ENCODE assay signal across 15 cellular contexts in the genomic region with DNA sequence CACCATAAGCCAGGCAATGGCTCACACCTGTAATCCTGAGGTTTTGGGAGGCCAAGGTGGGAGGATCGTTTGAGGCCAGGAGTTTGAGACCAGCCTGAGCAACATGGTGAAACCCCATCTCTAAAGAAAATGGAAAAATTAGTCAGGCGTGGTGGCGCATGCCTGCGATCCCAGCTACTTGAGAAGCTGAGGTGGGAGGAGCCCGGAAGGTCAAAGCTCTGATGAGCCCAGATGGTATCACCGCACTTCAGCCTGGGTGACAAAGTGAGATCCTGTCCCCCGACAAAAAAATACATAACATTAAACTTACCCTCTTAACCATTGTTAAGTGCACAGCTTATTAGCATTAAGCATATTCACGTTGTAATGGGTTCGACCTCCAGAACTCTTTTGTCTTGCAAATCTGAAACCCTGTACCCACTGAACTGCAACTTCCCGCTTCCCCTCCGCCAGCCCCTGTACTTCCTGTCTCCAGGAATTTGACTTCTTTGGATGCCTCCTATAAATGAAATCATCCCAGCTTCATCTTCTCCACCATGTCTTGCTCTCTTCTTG.
A peak's percentile ranks its signal among the peaks of the same experiment; 100 is the strongest.
DNase-seq lines count a peak whose midpoint lies in the region; ATAC-seq, FAIRE-seq and TF ChIP-seq lines count a peak whose summit lies in the region.
"Had no signal": no experiment of that assay in that cellular context is flagged by ENCODE, and none has a peak within 500 bp of the region (broad histone marks: within the 10 kb centered on the region; RNA-seq: fewer than 3 reads in every experiment).

No MANE protein-coding gene starts in this region.

- WGBS in K562 (ENCODE audit: insufficient coverage, low coverage, missing lambda C conversion rate): 33% methylated on average over 11 of the region's 11 CpGs
- 91 to 93% methylated on average over 11 of the region's 11 CpGs for WGBS in upper lobe of left lung, 2 donors

- FAIRE-seq in K562 (lab: Jason Lieb, UNC) (no peak), D721Med (lab: Jason Lieb, UNC) (no peak)
- FAIRE-seq: A549, GM19239 had no signal

- H3K36me3 ChIP-seq in HAP-1 (replicated peaks) (no peaks in the 10 kb centered on the region), K562 (ENCODE audit: control insufficient read depth, insufficient read depth, low read length) (no peaks in the 10 kb centered on the region), upper lobe of left lung (peaks cover 0 to 16% (median 3%) of the 10 kb centered on the region in 4 donors)
- H3K36me3 ChIP-seq: BE2C had no signal

- ATAC-seq in K562 (no peak), upper lobe of left lung (ENCODE audit: low FRiP score in 2 of 2) (no peak)
- ATAC-seq: A549 had no signal

- TF ChIP-seq EP300 in K562 (IDR thresholded peaks at IDR 0.05; ENCODE audit: low read length): no peak
- TF ChIP-seq EP300 in upper lobe of left lung (IDR thresholded peaks at IDR 0.05): no peak

- H3K9me1 ChIP-seq in K562 (ENCODE audit: control insufficient read depth, insufficient read depth, low read length): no peaks in the 10 kb centered on the region

- H3K27ac ChIP-seq in K562 (ENCODE audit: extremely low read depth, low read depth, low read length) (no peak overlapping the region), upper lobe of left lung (no peak overlapping the region)
- H3K27ac ChIP-seq: A549 had no signal

- peaks cover 58% of the 10 kb centered on the region for H3K4me1 Mint-ChIP-seq in neural crest cell

- no peaks in the 10 kb centered on the region for H4K20me1 ChIP-seq in K562 (replicated peaks; ENCODE audit: control insufficient read depth, insufficient read depth, low read length)

- H3K4me1 ChIP-seq in HAP-1: peaks cover 8% of the 10 kb centered on the region
- H3K4me1 ChIP-seq in K562 (replicated peaks in 1 of 2; ENCODE audit: control insufficient read depth in 2 of 2, insufficient read depth in 2 of 2, low read length in 2 of 2): peaks cover 19 to 36% of the 10 kb centered on the region in 2 experiments
- H3K4me1 ChIP-seq in upper lobe of left lung: peaks cover 0 to 12% (median 2%) of the 10 kb centered on the region in 4 donors
- H3K4me1 ChIP-seq: Caco-2 had no signal

- no peaks in the 10 kb centered on the region for H3K36me3 Mint-ChIP-seq in neural crest cell (ENCODE audit: low read depth)
- H3K36me3 Mint-ChIP-seq: CD8-positive, alpha-beta memory T cell; IgD-negative memory B cell had no signal

- no peak for TF ChIP-seq RAD21 in K562 (CRISPR knock-in tag; conservative IDR thresholded peaks at IDR 0.05 in 1 of 2, IDR thresholded peaks at IDR 0.05 in 1 of 2)

- H3K4me3 Mint-ChIP-seq in neural crest cell: peak overlapping the region; percentile 39
- H3K4me3 Mint-ChIP-seq: CD8-positive, alpha-beta memory T cell had no signal

- TF ChIP-seq CTCF in K562 (IDR thresholded peaks at IDR 0.05 in 2 of 3, conservative IDR thresholded peaks at IDR 0.05 in 1 of 3; ENCODE audit: insufficient read depth in 2 of 3, low read depth in 1 of 3, low read length in 3 of 3) (no peak), neural crest cell (conservative IDR thresholded peaks at IDR 0.05) (no peak), D721Med (IDR thresholded peaks at IDR 0.05; ENCODE audit: insufficient read depth, missing control alignments) (no peak), upper lobe of left lung (IDR thresholded peaks at IDR 0.05) (no peak)

- CTCF ChIA-PET in K562 (lab: Yijun Ruan, JAX; ENCODE audit: low intra/inter-chr PET ratio): no interaction called here

- peak; percentile 45 to 53 for DNase-seq in HAP-1 (ENCODE audit: low spot score in 2 of 2)
- peak in 1 of 4 experiments; percentile 32 for DNase-seq in K562 (ENCODE audit: extremely low read depth in 1 of 4, low spot score in 3 of 4)
- no peak for DNase-seq in neural crest cell (ENCODE audit: low read depth, low spot score)
- DNase-seq in NCI-H345 (lab: John Stamatoyannopoulos, UW): no peak
- DNase-seq in NCI-H146 (lab: John Stamatoyannopoulos, UW): no peak
- DNase-seq in D721Med (ENCODE audit: insufficient read length, low spot score): no peak
- DNase-seq in upper lobe of left lung: no peak
- DNase-seq: BE2C; Caco-2; CD8-positive, alpha-beta memory T cell; DMS53; GF-D8 had no signal

- in situ Hi-C loops in HAP-1 (cut with MboI; ENCODE audit: low sequenced_read_pairs): no loop called here
- in situ Hi-C loops in K562 (cut with MboI): no loop called here

- POLR2A ChIA-PET in K562 (lab: Yijun Ruan, JAX): interaction anchor here (0.7 to 1.2 kb wide), 3 partner anchors 10 to 68 kb away, joined by 3 to 6 read pairs (median 3); no protein-coding TSS in a partner anchor

- H2AFZ ChIP-seq in K562 (ENCODE audit: low read depth, low read length): peak overlapping the region; percentile 23

- H3K27ac Mint-ChIP-seq in neural crest cell (ENCODE audit: unreplicated experiment): peak overlapping the region; percentile 47
- H3K27ac Mint-ChIP-seq: IgD-negative memory B cell had no signal

- H3K27me3 ChIP-seq in HAP-1 (ENCODE audit: low read depth) (no peaks in the 10 kb centered on the region), K562 (ENCODE audit: control insufficient read depth in 2 of 2, insufficient read depth in 2 of 2, low read length in 2 of 2) (peaks cover 11 to 16% of the 10 kb centered on the region in 2 experiments; a peak in 4 of 5 replicates), upper lobe of left lung (no peaks in the 10 kb centered on the region)
- H3K27me3 ChIP-seq: BE2C had no signal

- no TSS peak for BruUV-seq in K562 (replicated peaks; lab: Mats Ljungman, UMichigan)

- H3K79me2 ChIP-seq in K562 (ENCODE audit: control insufficient read depth, insufficient read depth, low read length): no peaks in the 10 kb centered on the region

- H3K27me3 Mint-ChIP-seq in neural crest cell (ENCODE audit: low read depth): no peaks in the 10 kb centered on the region

- intact Hi-C loops in K562 (cut with micrococcal nuclease): no loop called here

- H3K9me3 Mint-ChIP-seq in neural crest cell: no peaks in the 10 kb centered on the region
- H3K9me3 Mint-ChIP-seq: CD8-positive, alpha-beta memory T cell had no signal

- TF ChIP-seq POLR2A in K562 (conservative IDR thresholded peaks at IDR 0.05) (no peak), upper lobe of left lung (IDR thresholded peaks at IDR 0.05) (no peak)

- H3K9me3 ChIP-seq in HAP-1: no peaks in the 10 kb centered on the region
- no peaks in the 10 kb centered on the region for H3K9me3 ChIP-seq in K562 (replicated peaks; ENCODE audit: control insufficient read depth, insufficient read depth, low read depth, low read length)
- H3K9me3 ChIP-seq in upper lobe of left lung: no peaks in the 10 kb centered on the region
- H3K9me3 ChIP-seq: A549, BE2C, Caco-2 had no signal

- no peak overlapping the region for H3K4me3 ChIP-seq in HAP-1
- H3K4me3 ChIP-seq in K562: no peak overlapping the region
- no peak overlapping the region for H3K4me3 ChIP-seq in upper lobe of left lung
- H3K4me3 ChIP-seq: A549 had no signal

- 0 out of 4 replicates have a peak overlapping the region, but pooled peaks of 1 of the 2 experiments have one; percentile 18 for H3K9ac ChIP-seq in K562 (ENCODE audit: insufficient read depth in 1 of 2, low read depth in 2 of 2, low read length in 2 of 2)

- no peak overlapping the region for H3K4me2 ChIP-seq in K562 (ENCODE audit: insufficient read depth, low read length)
- H3K4me2 ChIP-seq: A549 had no signal

TF ChIP-seq in K562, 482 proteins besides CTCF, POLR2A, EP300 and RAD21 (continues in another document):
- TF ChIP-seq OTX1 (CRISPR knock-in tag; IDR thresholded peaks at IDR 0.05): 0 out of 2 replicates have a peak, but pooled peaks have one; percentile 48
- TF ChIP-seq ETV6 (IDR thresholded peaks at IDR 0.05; ENCODE audit: borderline replicate concordance in 1 of 2, low read depth in 2 of 2, low read length in 1 of 2): no peak
- TF ChIP-seq ETV6 (CRISPR knock-in tag; IDR thresholded peaks at IDR 0.05; ENCODE audit: borderline replicate concordance): no peak
- no peak for TF ChIP-seq EHMT2 (IDR thresholded peaks at IDR 0.05)
- 0 out of 2 replicates have a peak, but pooled peaks have one; percentile 8 for TF ChIP-seq NR2C1 (IDR thresholded peaks at IDR 0.05)
- peak; percentile 61; the same call in 1 of the 2 replicates for TF ChIP-seq NR2C1 (tag; IDR thresholded peaks at IDR 0.05)
- 0 out of 2 replicates have a peak, but pooled peaks have one; percentile 37 for TF ChIP-seq ESRRA (IDR thresholded peaks at IDR 0.05; ENCODE audit: borderline replicate concordance, low read depth)
- TF ChIP-seq ZNF280B (CRISPR knock-in tag; IDR thresholded peaks at IDR 0.05): no peak
- peak; percentile 34; the same call in 1 of the 2 replicates for TF ChIP-seq L3MBTL2 (IDR thresholded peaks at IDR 0.05)
- no peak for TF ChIP-seq BRD4 (IDR thresholded peaks at IDR 0.05)
- TF ChIP-seq GABPA (tag; conservative IDR thresholded peaks at IDR 0.05; ENCODE audit: low read depth): peak; percentile 49

Comparison
In these comparisons a context has a peak if more than half of its experiments do, and no peak if none do; other contexts are left out.
1. DNase-seq: peak in HAP-1 (2 of 2); none in neural crest cell (single experiment), NCI-H345 (single experiment), NCI-H146 (single experiment), D721Med (single experiment) and upper lobe of left lung (0 of 2).